ENCODE assay signal across 1 cellular context in genomic region chr4:1711055-1711905, GRCh38.
A peak's percentile ranks its signal among the peaks of the same experiment; 100 is the strongest.
TF ChIP-seq lines count a peak whose summit lies in the region.

No MANE protein-coding gene starts in this region.

TF ChIP-seq in HEK293, 187 proteins besides CTCF, POLR2A, EP300 and RAD21 (continued from another document):
- TF ChIP-seq SP2 (tag by site-specific recombination; IDR thresholded peaks at IDR 0.05) = 0 out of 2 replicates have a peak, but pooled peaks have one; percentile 13
- peak; percentile 73 for TF ChIP-seq ZBTB26 (tag by site-specific recombination; optimal IDR thresholded peaks at IDR 0.05)
- no peak for TF ChIP-seq ZNF792 (tag by site-specific recombination; IDR thresholded peaks at IDR 0.05)
- TF ChIP-seq KLF8 (tag by site-specific recombination; IDR thresholded peaks at IDR 0.05) = 0 out of 2 replicates have a peak, but pooled peaks have one; percentile 14
- 0 out of 2 replicates have a peak, but pooled peaks have one; percentile 16 for TF ChIP-seq KLF9 (tag by site-specific recombination; IDR thresholded peaks at IDR 0.05; ENCODE audit: low read depth)
- no peak for TF ChIP-seq SCRT2 (tag by site-specific recombination; IDR thresholded peaks at IDR 0.05)
- TF ChIP-seq ZNF18 (tag by site-specific recombination; IDR thresholded peaks at IDR 0.05) = no peak
- TF ChIP-seq ZEB2 (tag by site-specific recombination; IDR thresholded peaks at IDR 0.05) = 0 out of 2 replicates have a peak, but pooled peaks have one; percentile 9
